ENCODE assay signal across 14 cellular contexts in the genomic region with DNA sequence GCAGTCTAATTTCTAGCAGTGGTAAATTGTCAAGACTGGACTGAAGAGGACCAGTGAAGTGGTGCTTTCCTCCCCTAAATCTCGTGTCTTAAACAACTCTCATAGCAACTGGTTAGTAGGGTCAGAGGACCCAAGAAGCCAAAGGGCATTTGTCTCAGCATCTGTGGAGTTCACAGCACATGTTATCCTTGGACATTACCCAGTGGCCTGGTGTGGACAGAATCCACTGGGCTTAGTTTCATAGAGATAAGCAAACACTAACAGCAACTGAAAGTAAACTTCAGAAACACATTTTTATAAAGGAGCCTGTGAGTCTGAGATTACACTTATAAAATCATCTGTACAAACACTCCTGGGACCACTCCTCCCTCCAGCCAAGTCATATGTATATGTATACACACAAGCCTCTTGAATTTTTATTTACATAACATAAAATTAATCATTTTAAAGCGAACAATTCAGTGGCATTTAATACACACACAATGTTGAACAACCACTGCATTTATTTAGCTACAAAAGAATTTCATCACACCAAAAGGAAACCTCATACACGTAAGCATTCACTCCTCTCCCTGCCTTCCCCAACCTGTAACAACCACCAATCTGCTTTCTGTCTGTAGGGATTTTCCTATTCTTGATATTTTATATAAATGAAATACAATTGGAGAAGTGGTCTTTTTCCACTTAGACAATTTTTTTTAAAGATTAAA.
A peak's percentile ranks its signal among the peaks of the same experiment; 100 is the strongest.
DNase-seq lines count a peak whose midpoint lies in the region; ATAC-seq and TF ChIP-seq lines count a peak whose summit lies in the region.
"Had no signal": no experiment of that assay in that cellular context is flagged by ENCODE, and none has a peak within 500 bp of the region (broad histone marks: within the 10 kb centered on the region; RNA-seq: fewer than 3 reads in every experiment).

No MANE protein-coding gene starts in this region.

- no peaks in the 10 kb centered on the region for H3K9me3 Mint-ChIP-seq in progenitor cell of endocrine pancreas (ENCODE audit: low read depth)
- H3K9me3 Mint-ChIP-seq: natural killer cell treated with Interleukin-12 subunit alpha and Interleukin-12 subunit beta and Interleukin-15 and Interleukin-18, amount 100 ng/mL, for 72 hours had no signal

- intact Hi-C loops in body of pancreas (cut with DNase I) (loop anchor here (5.0 kb wide), 1 partner anchor 68 kb away; no protein-coding TSS in a partner anchor), left lung (cut with DNase I) (loop anchor here in 1 of 2 donors (5.0 kb wide), 1 partner anchor 73 kb away; no protein-coding TSS in a partner anchor), stomach (cut with DNase I; ENCODE audit: low total_unique reads) (loop anchor here (10.0 kb wide), 1 partner anchor 60 kb away; no protein-coding TSS in a partner anchor)

- peaks cover 1% of the 10 kb centered on the region for H3K27me3 Mint-ChIP-seq in progenitor cell of endocrine pancreas
- H3K27me3 Mint-ChIP-seq: activated CD4-positive, alpha-beta T cell treated with anti-CD3 and anti-CD28 coated beads for 36 hours; natural killer cell treated with Interleukin-12 subunit alpha and Interleukin-12 subunit beta and Interleukin-15 and Interleukin-18, amount 100 ng/mL, for 72 hours had no signal

- H3K27ac Mint-ChIP-seq in progenitor cell of endocrine pancreas = no peak overlapping the region
- H3K27ac Mint-ChIP-seq: activated CD4-positive, alpha-beta T cell treated with anti-CD3 and anti-CD28 coated beads for 36 hours; natural killer cell treated with Interleukin-12 subunit alpha and Interleukin-12 subunit beta and Interleukin-15 and Interleukin-18, amount 100 ng/mL, for 72 hours had no signal

- H3K4me1 ChIP-seq in body of pancreas (peaks cover 54% of the 10 kb centered on the region), left lung (peaks cover 4 to 13% of the 10 kb centered on the region in 2 donors), stomach (peaks cover 9 to 38% (median 24%) of the 10 kb centered on the region in 4 donors), foreskin keratinocyte (no peaks in the 10 kb centered on the region)

- TF ChIP-seq CTCF in body of pancreas (IDR thresholded peaks at IDR 0.05) (peak in 1 of 7 experiments; percentile 0), left lung (IDR thresholded peaks at IDR 0.05) (no peak), stomach (IDR thresholded peaks at IDR 0.05) (no peak), foreskin keratinocyte (conservative IDR thresholded peaks at IDR 0.05) (no peak), progenitor cell of endocrine pancreas (IDR thresholded peaks at IDR 0.05; ENCODE audit: unreplicated experiment) (no peak)

- no peaks in the 10 kb centered on the region for H3K36me3 ChIP-seq in body of pancreas (replicated peaks in 1 of 2; ENCODE audit: insufficient read depth in 1 of 2, low read depth in 2 of 2)
- no peaks in the 10 kb centered on the region for H3K36me3 ChIP-seq in left lung
- H3K36me3 ChIP-seq in stomach = no peaks in the 10 kb centered on the region
- H3K36me3 ChIP-seq: gastrocnemius medialis had no signal

- TF ChIP-seq POLR2A in body of pancreas (IDR thresholded peaks at IDR 0.05) (no peak), stomach (IDR thresholded peaks at IDR 0.05) (no peak)

- H3K9me3 ChIP-seq in body of pancreas (no peaks in the 10 kb centered on the region), left lung (no peaks in the 10 kb centered on the region), stomach (no peaks in the 10 kb centered on the region)
- H3K9me3 ChIP-seq: gastrocnemius medialis had no signal

- no peak overlapping the region for H3K4me3 Mint-ChIP-seq in progenitor cell of endocrine pancreas (ENCODE audit: low read depth)
- H3K4me3 Mint-ChIP-seq: activated CD4-positive, alpha-beta T cell treated with anti-CD3 and anti-CD28 coated beads for 36 hours; natural killer cell treated with Interleukin-12 subunit alpha and Interleukin-12 subunit beta and Interleukin-15 and Interleukin-18, amount 100 ng/mL, for 72 hours had no signal

- DNase-seq in NCI-H2196 (lab: John Stamatoyannopoulos, UW; ENCODE audit: unreplicated experiment) = peak; percentile 5
- no peak for DNase-seq in NCI-H2196 treated with DMSO at 0.1 percent for 48 hours (lab: John Stamatoyannopoulos, UW; ENCODE audit: unreplicated experiment)
- DNase-seq in body of pancreas = peak; percentile 73 to 88 (median 84)
- DNase-seq in left lung = no peak
- DNase-seq in stomach = peak; percentile 30
- no peak for DNase-seq in foreskin keratinocyte
- DNase-seq in mesenteric fat pad (ENCODE audit: low spot score) = no peak
- DNase-seq in progenitor cell of endocrine pancreas (ENCODE audit: low spot score, unreplicated experiment) = no peak
- DNase-seq: activated CD4-positive, alpha-beta T cell treated with anti-CD3 and anti-CD28 coated beads for 36 hours; effector CD4-positive, alpha-beta T cell; gastrocnemius medialis; NCI-H524; stimulated activated naive CD8-positive, alpha-beta T cell treated with anti-CD3 and anti-CD28 coated beads, Interleukin-15, Interleukin-2, amounts not matched to agents 100 U/mL and 50 U/mL, for 24 hours had no signal

- H3K27ac ChIP-seq in body of pancreas (peak overlapping the region; percentile 60 to 82 (median 72)), left lung (no peak overlapping the region), stomach (peak overlapping the region in 1 of 5 donors; percentile 10), foreskin keratinocyte (no peak overlapping the region)
- H3K27ac ChIP-seq: gastrocnemius medialis had no signal

- no peak for TF ChIP-seq EP300 in stomach (IDR thresholded peaks at IDR 0.05)

- H3K27me3 ChIP-seq in body of pancreas = no peaks in the 10 kb centered on the region
- H3K27me3 ChIP-seq in left lung = no peaks in the 10 kb centered on the region
- H3K27me3 ChIP-seq in stomach = no peaks in the 10 kb centered on the region
- peaks cover 7% of the 10 kb centered on the region for H3K27me3 ChIP-seq in foreskin keratinocyte
- H3K27me3 ChIP-seq: gastrocnemius medialis had no signal

- H3K4me3 ChIP-seq in body of pancreas (no peak overlapping the region), left lung (no peak overlapping the region), stomach (no peak overlapping the region)
- H3K4me3 ChIP-seq: gastrocnemius medialis had no signal

- no peaks in the 10 kb centered on the region for H3K36me3 Mint-ChIP-seq in progenitor cell of endocrine pancreas (ENCODE audit: insufficient read depth)
- H3K36me3 Mint-ChIP-seq: natural killer cell treated with Interleukin-12 subunit alpha and Interleukin-12 subunit beta and Interleukin-15 and Interleukin-18, amount 100 ng/mL, for 72 hours had no signal

- ATAC-seq in body of pancreas = peak; percentile 94
- peak; percentile 65 for ATAC-seq in left lung
- ATAC-seq in foreskin keratinocyte = no peak
- ATAC-seq: activated CD4-positive, alpha-beta T cell treated with anti-CD3 and anti-CD28 coated beads for 36 hours; gastrocnemius medialis; natural killer cell treated with Interleukin-12 subunit alpha and Interleukin-12 subunit beta and Interleukin-15 and Interleukin-18, amount 100 ng/mL, for 72 hours; stimulated activated naive CD8-positive, alpha-beta T cell treated with anti-CD3 and anti-CD28 coated beads, Interleukin-15, Interleukin-2, amounts not matched to agents 100 U/mL and 50 U/mL, for 24 hours had no signal

- 27 to 30% methylated on average over 3 of the region's 3 CpGs for WGBS in body of pancreas, 2 donors
- 21 to 37% (median 28%) methylated on average over 3 of the region's 3 CpGs for WGBS in stomach, 5 donors

- H3K4me1 Mint-ChIP-seq in progenitor cell of endocrine pancreas (ENCODE audit: low read depth) = peaks cover 12% of the 10 kb centered on the region
- H3K4me1 Mint-ChIP-seq: activated CD4-positive, alpha-beta T cell treated with anti-CD3 and anti-CD28 coated beads for 36 hours had no signal

Comparison
In these comparisons a context has a peak if more than half of its experiments do, and no peak if none do; other contexts are left out.
1. DNase-seq: peak in NCI-H2196 (single experiment), body of pancreas (4 of 4) and stomach (single experiment); none in NCI-H2196 treated with DMSO at 0.1 percent for 48 hours (single experiment), left lung (0 of 2), foreskin keratinocyte (0 of 2), mesenteric fat pad (single experiment) and progenitor cell of endocrine pancreas (single experiment).
2. H3K27ac ChIP-seq: peak in body of pancreas (4 of 4); none in left lung (0 of 2) and foreskin keratinocyte (single experiment).